In genomic region chr3:102230057-102230456, GRCh38 we compare ENCODE assay signal across 22 cellular contexts.
DNase-seq lines count a peak whose midpoint lies in the region; ATAC-seq and TF ChIP-seq lines count a peak whose summit lies in the region.
"Had no signal": no experiment of that assay in that cellular context is flagged by ENCODE, and none has a peak within 500 bp of the region (broad histone marks: within the 10 kb centered on the region; RNA-seq: fewer than 3 reads in every experiment).

No MANE protein-coding gene starts in this region.

- peak overlapping the region; percentile 50 for H3K4me2 ChIP-seq in SU-DHL-6 (ENCODE audit: low read depth, low read length, poor library complexity, severe bottlenecking)
- H3K4me2 ChIP-seq in parathyroid adenoma (ENCODE audit: low read length) = no peak overlapping the region

- ATAC-seq in activated CD4-positive, alpha-beta T cell treated with anti-CD3 and anti-CD28 coated beads for 36 hours = peak; percentile 48
- ATAC-seq in GM18909 (IDR thresholded peaks at IDR 0.05; ENCODE audit: poor library complexity, unreplicated experiment) = no peak
- ATAC-seq in GM18868 (IDR thresholded peaks at IDR 0.05; ENCODE audit: unreplicated experiment) = no peak
- ATAC-seq: body of pancreas; CD8-positive, alpha-beta T cell; foreskin keratinocyte; left lung; mucosa of descending colon had no signal

- H3K36me3 Mint-ChIP-seq in activated CD4-positive, alpha-beta T cell treated with anti-CD3 and anti-CD28 coated beads for 36 hours (ENCODE audit: low read depth) = no peaks in the 10 kb centered on the region
- no peaks in the 10 kb centered on the region for H3K36me3 Mint-ChIP-seq in activated CD4-positive, alpha-beta T cell treated with anti-CD3 and anti-CD28 coated beads, Interleukin-2, amount 10 ng/mL, durations not matched to agents 7 days and 5 days (ENCODE audit: low read depth)
- H3K36me3 Mint-ChIP-seq: CD8-positive, alpha-beta T cell had no signal

- no peaks in the 10 kb centered on the region for H3K9me3 ChIP-seq in SU-DHL-6 (ENCODE audit: insufficient read depth, low read length)
- H3K9me3 ChIP-seq in parathyroid adenoma (ENCODE audit: control insufficient read depth, low read length) = no peaks in the 10 kb centered on the region
- H3K9me3 ChIP-seq: body of pancreas, left lung, mucosa of descending colon, right atrium auricular region, stomach had no signal

- H3K4me3 ChIP-seq in SU-DHL-6 (ENCODE audit: insufficient read depth, low read length, poor library complexity, severe bottlenecking) = no peak overlapping the region
- no peak overlapping the region for H3K4me3 ChIP-seq in parathyroid adenoma (ENCODE audit: low read depth, low read length)
- H3K4me3 ChIP-seq: body of pancreas, coronary artery, left lung, mucosa of descending colon, right atrium auricular region, stomach had no signal

- no peak for DNase-seq in activated CD4-positive, alpha-beta T cell treated with anti-CD3 and anti-CD28 coated beads for 36 hours
- no peak for DNase-seq in activated CD4-positive, alpha-beta T cell treated with anti-CD3 and anti-CD28 coated beads, Interleukin-2, amount 10 ng/mL, durations not matched to agents 7 days and 5 days
- peak; percentile 65 for DNase-seq in MV-4-11 (lab: John Stamatoyannopoulos, UW)
- DNase-seq in stimulated activated CD4-positive, alpha-beta T cell treated with anti-CD3 and anti-CD28 coated beads, Interleukin-12 subunit alpha, Interleukin-12 subunit beta, amount 100 ng/mL, for 4 hours = no peak
- DNase-seq: activated CD4-positive, CD25-positive, alpha-beta regulatory T cell treated with anti-CD3 and anti-CD28 coated beads, Interleukin-2, amount 50 U/mL, for 72 hours; activated naive CD4-positive, alpha-beta T cell; body of pancreas; CD8-positive, alpha-beta T cell; foreskin keratinocyte; GOT3; left lung; mucosa of descending colon; NCI-H1092; NCI-H526; stomach had no signal

- POLR2A ChIA-PET in activated CD4-positive, alpha-beta T cell treated with anti-CD3 and anti-CD28 coated beads for 36 hours (lab: Charles Lee) = no interaction called here
- POLR2A ChIA-PET in activated CD4-positive, alpha-beta T cell treated with anti-CD3 and anti-CD28 coated beads, Interleukin-2, amount 10 ng/mL, durations not matched to agents 7 days and 5 days (lab: Charles Lee) = no interaction called here

- no peaks in the 10 kb centered on the region for H3K4me1 ChIP-seq in parathyroid adenoma
- H3K4me1 ChIP-seq: right atrium auricular region had no signal

- H3K27ac ChIP-seq in SU-DHL-6 (ENCODE audit: low read depth, low read length) (peak overlapping the region; percentile 70), parathyroid adenoma (no peak overlapping the region)
- H3K27ac ChIP-seq: body of pancreas, coronary artery, foreskin keratinocyte, left lung, right atrium auricular region, RWPE1, stomach had no signal

- H3K27me3 Mint-ChIP-seq in activated CD4-positive, alpha-beta T cell treated with anti-CD3 and anti-CD28 coated beads for 36 hours = peaks cover 4% of the 10 kb centered on the region
- peaks cover 26% of the 10 kb centered on the region for H3K27me3 Mint-ChIP-seq in activated CD4-positive, alpha-beta T cell treated with anti-CD3 and anti-CD28 coated beads, Interleukin-2, amount 10 ng/mL, durations not matched to agents 7 days and 5 days

- H3K9me3 Mint-ChIP-seq in activated CD4-positive, alpha-beta T cell treated with anti-CD3 and anti-CD28 coated beads for 36 hours (ENCODE audit: low read depth) = no peaks in the 10 kb centered on the region
- no peaks in the 10 kb centered on the region for H3K9me3 Mint-ChIP-seq in activated CD4-positive, alpha-beta T cell treated with anti-CD3 and anti-CD28 coated beads, Interleukin-2, amount 10 ng/mL, durations not matched to agents 7 days and 5 days
- H3K9me3 Mint-ChIP-seq: CD8-positive, alpha-beta T cell had no signal

- peaks cover 13% of the 10 kb centered on the region for H3K4me1 Mint-ChIP-seq in activated CD4-positive, alpha-beta T cell treated with anti-CD3 and anti-CD28 coated beads for 36 hours
- peaks cover 11% of the 10 kb centered on the region for H3K4me1 Mint-ChIP-seq in activated CD4-positive, alpha-beta T cell treated with anti-CD3 and anti-CD28 coated beads, Interleukin-2, amount 10 ng/mL, durations not matched to agents 7 days and 5 days

- peak overlapping the region; percentile 21 for H3K27ac Mint-ChIP-seq in activated CD4-positive, alpha-beta T cell treated with anti-CD3 and anti-CD28 coated beads for 36 hours
- no peak overlapping the region for H3K27ac Mint-ChIP-seq in activated CD4-positive, alpha-beta T cell treated with anti-CD3 and anti-CD28 coated beads, Interleukin-2, amount 10 ng/mL, durations not matched to agents 7 days and 5 days
- H3K27ac Mint-ChIP-seq: CD8-positive, alpha-beta T cell had no signal

- no peaks in the 10 kb centered on the region for H4K20me1 ChIP-seq in SU-DHL-6 (ENCODE audit: low read depth, low read length)

- H3K4me3 Mint-ChIP-seq in activated CD4-positive, alpha-beta T cell treated with anti-CD3 and anti-CD28 coated beads for 36 hours = no peak overlapping the region
- no peak overlapping the region for H3K4me3 Mint-ChIP-seq in activated CD4-positive, alpha-beta T cell treated with anti-CD3 and anti-CD28 coated beads, Interleukin-2, amount 10 ng/mL, durations not matched to agents 7 days and 5 days
- H3K4me3 Mint-ChIP-seq: CD8-positive, alpha-beta T cell had no signal

- H3K27me3 ChIP-seq in SU-DHL-6 (ENCODE audit: low read length) = no peaks in the 10 kb centered on the region
- H3K27me3 ChIP-seq in parathyroid adenoma (ENCODE audit: control insufficient read depth, insufficient read depth, low read length) = no peaks in the 10 kb centered on the region
- H3K27me3 ChIP-seq: body of pancreas, foreskin keratinocyte, left lung, right atrium auricular region, stomach had no signal

- CTCF ChIA-PET in activated CD4-positive, alpha-beta T cell treated with anti-CD3 and anti-CD28 coated beads for 36 hours (lab: Charles Lee) = interaction anchor here (0.5 to 4.1 kb wide), 25 partner anchors 8 to 462 kb away, joined by 3 to 115 read pairs (median 7); no protein-coding TSS in a partner anchor
- CTCF ChIA-PET in activated CD4-positive, alpha-beta T cell treated with anti-CD3 and anti-CD28 coated beads, Interleukin-2, amount 10 ng/mL, durations not matched to agents 7 days and 5 days (lab: Charles Lee) = interaction anchor here (0.7 to 2.8 kb wide), 8 partner anchors 9 to 427 kb away, joined by 3 to 12 read pairs (median 4); no protein-coding TSS in a partner anchor

- intact Hi-C loops in activated CD4-positive, alpha-beta T cell treated with anti-CD3 and anti-CD28 coated beads for 36 hours (cut with DNase I, micrococcal nuclease) = no loop called here

- H3K9ac ChIP-seq in SU-DHL-6 (ENCODE audit: low read length) (peak overlapping the region; percentile 39), parathyroid adenoma (no peak overlapping the region)

- H3F3A ChIP-seq in SU-DHL-6 (ENCODE audit: insufficient read depth) = no peaks in the 10 kb centered on the region

- TF ChIP-seq CTCF in SU-DHL-6 (IDR thresholded peaks at IDR 0.05; ENCODE audit: insufficient read depth, low read length, poor library complexity, severe bottlenecking) (no peak), parathyroid adenoma (IDR thresholded peaks at IDR 0.05) (no peak)

- H2AFZ ChIP-seq in SU-DHL-6 (ENCODE audit: low read depth, low read length, severe bottlenecking) = peak overlapping the region; percentile 49
- H2AFZ ChIP-seq in parathyroid adenoma = peak overlapping the region; percentile 25

- no peaks in the 10 kb centered on the region for H3K36me3 ChIP-seq in SU-DHL-6 (ENCODE audit: low read length)
- H3K36me3 ChIP-seq in parathyroid adenoma (ENCODE audit: control insufficient read depth, insufficient read depth, low read length) = no peaks in the 10 kb centered on the region
- H3K36me3 ChIP-seq: left lung, right atrium auricular region, stomach had no signal

- H3K79me2 ChIP-seq in SU-DHL-6 (ENCODE audit: insufficient read depth, low read length) (no peaks in the 10 kb centered on the region), parathyroid adenoma (no peaks in the 10 kb centered on the region)

- no peaks in the 10 kb centered on the region for H3K9me2 ChIP-seq in SU-DHL-6 (replicated peaks; ENCODE audit: insufficient read depth, low read length)
